8 cellular contexts compared by ENCODE assay signal in the genomic region with DNA sequence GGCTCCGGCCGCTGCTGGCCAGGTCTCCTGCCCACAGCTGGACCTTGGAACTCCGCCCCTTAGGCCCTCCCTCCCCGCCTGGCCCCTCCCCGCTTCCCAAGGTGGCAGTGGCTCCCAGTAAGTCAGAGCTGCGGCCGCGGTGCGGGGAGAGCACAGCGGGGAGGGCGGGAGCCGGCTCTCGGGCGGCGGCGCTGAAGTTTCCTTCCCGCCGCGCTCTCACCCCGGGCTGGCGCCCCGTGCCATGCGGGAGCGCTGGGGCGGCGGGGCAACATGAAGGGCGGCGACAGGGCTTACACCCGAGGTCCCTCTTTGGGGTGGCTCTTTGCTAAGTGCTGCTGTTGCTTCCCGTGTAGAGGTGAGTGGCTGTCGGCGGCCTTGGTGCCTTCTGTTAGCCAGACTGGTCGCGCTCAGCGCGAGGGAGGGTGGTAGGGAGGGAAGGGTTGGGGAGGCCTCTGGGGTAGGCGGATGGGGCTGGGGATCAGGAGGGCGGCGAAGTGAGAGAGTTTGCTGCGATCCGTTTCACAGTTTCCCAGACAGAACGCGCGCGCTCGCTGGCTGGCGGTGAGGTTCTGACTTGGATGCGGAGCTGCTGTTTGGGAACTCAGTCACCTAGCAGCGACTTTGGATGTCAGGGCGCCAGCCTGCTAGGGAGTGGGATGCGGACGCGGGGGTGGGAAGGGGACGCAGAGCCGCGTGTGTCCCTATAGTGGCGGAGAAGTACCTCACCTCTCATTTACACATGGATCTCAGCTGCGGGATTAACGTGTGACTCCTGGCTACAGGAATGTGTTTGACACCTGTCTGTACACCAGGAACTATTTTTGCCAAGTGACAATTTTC.
A peak's percentile ranks its signal among the peaks of the same experiment; 100 is the strongest.
DNase-seq lines count a peak whose midpoint lies in the region; ATAC-seq and TF ChIP-seq lines count a peak whose summit lies in the region.

No MANE protein-coding gene starts in this region.

- peak in 2 of 3 donors; percentile 27 to 55 for DNase-seq in CD4-positive, CD25-positive, alpha-beta regulatory T cell
- peak; percentile 45 to 48 for DNase-seq in activated CD4-positive, alpha-beta T cell treated with anti-CD3 and anti-CD28 coated beads, Interleukin-2, amount 50 U/mL, for 48 hours
- DNase-seq in epithelial cell of esophagus (ENCODE audit: low read depth), result peak; percentile 53
- DNase-seq in stomach, result peak; percentile 93
- no peak for DNase-seq in SKM-1 treated with dmso at 0.1 percent for 144 hours (lab: John Stamatoyannopoulos, UW; ENCODE audit: unreplicated experiment)

- H3K36me3 ChIP-seq in CD4-positive, CD25-positive, alpha-beta regulatory T cell (ENCODE audit: control insufficient read depth, insufficient read depth, low read length), result no peaks in the 10 kb centered on the region
- H3K36me3 ChIP-seq in HUES48 (ENCODE audit: control insufficient read depth, insufficient read depth, low read length) (no peaks in the 10 kb centered on the region), mucosa of rectum (ENCODE audit: control insufficient read depth in 2 of 2, insufficient read depth in 2 of 2, low read length in 2 of 2) (no peaks in the 10 kb centered on the region), stomach (no peaks in the 10 kb centered on the region)

- peaks cover 7% of the 10 kb centered on the region for H3K36me3 Mint-ChIP-seq in CD4-positive, CD25-positive, alpha-beta regulatory T cell

- peak; percentile 63 to 65 for ATAC-seq in CD4-positive, CD25-positive, alpha-beta regulatory T cell (ENCODE audit: low read depth in 2 of 2)
- no peak for ATAC-seq in HG02981 (IDR thresholded peaks at IDR 0.05; ENCODE audit: unreplicated experiment)

- intact Hi-C loops in stomach (cut with DNase I; ENCODE audit: low total_unique reads), result no loop called here

- WGBS in stomach, 5 donors, result 2 to 12% (median 3%) methylated on average over 5 to 59 of the region's 59 CpGs

- TF ChIP-seq CTCF in epithelial cell of esophagus (IDR thresholded peaks at IDR 0.05; ENCODE audit: insufficient read depth, low read depth, low read length, missing control alignments) (no peak), stomach (IDR thresholded peaks at IDR 0.05) (no peak)

- H3K4me3 Mint-ChIP-seq in CD4-positive, CD25-positive, alpha-beta regulatory T cell, result peak overlapping the region; percentile 82 to 93 (median 89)

- H3K4me1 ChIP-seq in CD4-positive, CD25-positive, alpha-beta regulatory T cell (ENCODE audit: control insufficient read depth, insufficient read depth, low read length, poor library complexity, severe bottlenecking), result peaks cover 21% of the 10 kb centered on the region
- H3K4me1 ChIP-seq in HUES48 (ENCODE audit: control insufficient read depth, insufficient read depth, low read length) (peaks cover 31% of the 10 kb centered on the region), mucosa of rectum (ENCODE audit: control insufficient read depth in 2 of 2, insufficient read depth in 2 of 2, low read length in 2 of 2) (peaks cover 7 to 9% of the 10 kb centered on the region in 2 donors), stomach (peaks cover 13 to 54% (median 39%) of the 10 kb centered on the region in 4 donors)

- H3K27me3 ChIP-seq in CD4-positive, CD25-positive, alpha-beta regulatory T cell (ENCODE audit: control insufficient read depth, insufficient read depth, low read length), result peaks cover 6% of the 10 kb centered on the region
- peaks cover 53% of the 10 kb centered on the region for H3K27me3 ChIP-seq in HUES48 (ENCODE audit: control insufficient read depth, insufficient read depth, low read length)
- peaks cover 0 to 2% of the 10 kb centered on the region in 2 donors for H3K27me3 ChIP-seq in mucosa of rectum (ENCODE audit: control insufficient read depth in 2 of 2, insufficient read depth in 2 of 2, low read length in 2 of 2)
- H3K27me3 ChIP-seq in stomach, result peaks cover 0 to 24% (median 0%) of the 10 kb centered on the region in 3 donors

- H3K27ac Mint-ChIP-seq in CD4-positive, CD25-positive, alpha-beta regulatory T cell, result peak overlapping the region; percentile 83 to 95 (median 84)

- TF ChIP-seq POLR2A in stomach (IDR thresholded peaks at IDR 0.05), result peak in 2 of 4 donors; percentile 46 to 58

- peaks cover 27% of the 10 kb centered on the region for H3K27me3 Mint-ChIP-seq in CD4-positive, CD25-positive, alpha-beta regulatory T cell

- peak overlapping the region; percentile 77 for H3K4me3 ChIP-seq in CD4-positive, CD25-positive, alpha-beta regulatory T cell (ENCODE audit: low read depth, low read length)
- H3K4me3 ChIP-seq in HUES48 (ENCODE audit: low read depth, low read length), result peak overlapping the region; percentile 61
- peak overlapping the region; percentile 42 for H3K4me3 ChIP-seq in epithelial cell of esophagus (ENCODE audit: low read length)
- peak overlapping the region; percentile 67 to 69 for H3K4me3 ChIP-seq in mucosa of rectum (ENCODE audit: low read length in 2 of 2)
- H3K4me3 ChIP-seq in stomach, result peak overlapping the region; percentile 58 to 74 (median 68)

- TF ChIP-seq EP300 in stomach (IDR thresholded peaks at IDR 0.05), result no peak

- H3K9me3 ChIP-seq in CD4-positive, CD25-positive, alpha-beta regulatory T cell (ENCODE audit: control insufficient read depth in 2 of 2, low read length in 2 of 2), result no peaks in the 10 kb centered on the region
- no peaks in the 10 kb centered on the region for H3K9me3 ChIP-seq in HUES48 (ENCODE audit: control insufficient read depth, insufficient read depth, low read length)
- no peaks in the 10 kb centered on the region for H3K9me3 ChIP-seq in mucosa of rectum (ENCODE audit: control insufficient read depth in 2 of 2, low read length in 2 of 2)
- H3K9me3 ChIP-seq in stomach, result no peaks in the 10 kb centered on the region

- H3K9ac ChIP-seq in HUES48 (ENCODE audit: low read depth, low read length), result no peak overlapping the region
- H3K9ac ChIP-seq in mucosa of rectum (ENCODE audit: low read depth in 1 of 2, low read length in 2 of 2), result peak overlapping the region; percentile 47 to 70

- peaks cover 9 to 64% (median 24%) of the 10 kb centered on the region in 4 donors for H3K4me1 Mint-ChIP-seq in CD4-positive, CD25-positive, alpha-beta regulatory T cell

- peaks cover 0 to 1% (median 0%) of the 10 kb centered on the region in 7 donors for H3K9me3 Mint-ChIP-seq in CD4-positive, CD25-positive, alpha-beta regulatory T cell

- H3K27ac ChIP-seq in CD4-positive, CD25-positive, alpha-beta regulatory T cell (ENCODE audit: insufficient read depth, low read length, poor library complexity, severe bottlenecking), result no peak overlapping the region
- H3K27ac ChIP-seq in HUES48 (ENCODE audit: low read depth, low read length) (no peak overlapping the region), mucosa of rectum (ENCODE audit: low read depth in 2 of 2, low read length in 2 of 2) (peak overlapping the region in 1 of 2 donors; percentile 43), stomach (peak overlapping the region; percentile 80 to 92 (median 86))

Comparison
In these comparisons a context has a peak if more than half of its experiments do, and no peak if none do; other contexts are left out.
1. H3K27ac ChIP-seq: peak in stomach (5 of 5); none in CD4-positive, CD25-positive, alpha-beta regulatory T cell (single experiment) and HUES48 (single experiment).
2. Peak in every context shown above with its lines, with median percentiles within 50 percentile points of each other: H3K4me3 ChIP-seq.